Comparison of ENCODE assay signal across 16 cellular contexts in the genomic region with DNA sequence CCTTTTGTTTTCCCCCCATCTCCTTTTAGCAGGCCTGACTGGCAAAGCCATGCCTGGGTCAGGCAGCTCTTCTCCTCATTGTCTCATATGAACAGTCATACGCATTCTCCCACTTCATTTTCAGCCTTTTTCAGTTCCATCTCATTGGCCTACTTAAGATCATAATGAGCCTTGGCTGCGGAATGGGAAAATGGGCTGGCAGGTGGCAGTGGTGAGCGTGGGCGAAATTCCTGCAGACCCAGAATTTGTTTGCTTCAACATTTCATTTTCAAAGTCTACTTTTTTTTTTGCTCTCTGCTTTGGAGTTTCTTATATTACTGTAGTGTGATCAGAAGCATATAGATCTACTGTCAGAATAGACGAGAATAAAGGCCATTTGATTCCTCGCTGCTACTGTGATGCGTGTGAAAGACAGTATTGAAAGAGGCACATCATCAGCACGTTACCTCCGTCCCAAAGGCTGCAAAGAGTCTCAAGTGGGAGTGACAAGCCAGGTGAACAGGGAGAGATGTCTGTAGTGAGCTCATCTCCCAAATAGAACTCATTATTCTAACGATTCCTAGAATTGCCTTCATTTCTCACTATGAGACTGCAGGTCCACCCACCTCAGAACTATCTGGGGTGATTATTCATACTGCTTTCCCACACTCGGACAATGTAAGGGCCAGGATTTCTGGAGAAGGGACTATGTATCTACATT.
DNase-seq lines count a peak whose midpoint lies in the region; ATAC-seq, FAIRE-seq and TF ChIP-seq lines count a peak whose summit lies in the region.
"Had no signal": no experiment of that assay in that cellular context is flagged by ENCODE, and none has a peak within 500 bp of the region (broad histone marks: within the 10 kb centered on the region; RNA-seq: fewer than 3 reads in every experiment).

No MANE protein-coding gene starts in this region.

- H2AFZ ChIP-seq in K562 (ENCODE audit: low read depth, low read length) = no peak overlapping the region
- H2AFZ ChIP-seq: GM23248, PC-9 had no signal

- TF ChIP-seq CTCF in HEK293 (tag by site-specific recombination; IDR thresholded peaks at IDR 0.05) = 0 out of 2 replicates have a peak, but pooled peaks have one; percentile 9
- TF ChIP-seq CTCF in K562 (IDR thresholded peaks at IDR 0.05 in 2 of 3, conservative IDR thresholded peaks at IDR 0.05 in 1 of 3; ENCODE audit: insufficient read depth in 2 of 3, low read depth in 1 of 3, low read length in 3 of 3) = no peak
- TF ChIP-seq CTCF in coronary artery (IDR thresholded peaks at IDR 0.05) = no peak

- CTCF ChIA-PET in HEK293 (lab: Yijun Ruan, JAX) (no interaction called here), K562 (lab: Yijun Ruan, JAX; ENCODE audit: low intra/inter-chr PET ratio) (no interaction called here)

- H3K27ac ChIP-seq in HEK293 (ENCODE audit: extremely low read depth, low read depth, low read length) = no peak overlapping the region
- H3K27ac ChIP-seq in K562 (ENCODE audit: extremely low read depth, low read depth, low read length) = no peak overlapping the region
- no peak overlapping the region for H3K27ac ChIP-seq in coronary artery
- H3K27ac ChIP-seq: GM23248, PC-9 had no signal

- DNase-seq in Ammon's horn (ENCODE audit: low spot score) = peak; percentile 58
- no peak for DNase-seq in K562 (ENCODE audit: extremely low read depth in 1 of 4, low spot score in 3 of 4)
- DNase-seq in occipital lobe (lab: John Stamatoyannopoulos, UW) = peak; percentile 23
- no peak for DNase-seq in G401 (ENCODE audit: low spot score)
- DNase-seq in coronary artery (ENCODE audit: low spot score) = no peak
- no peak for DNase-seq in HCEC 1CT
- DNase-seq: DMS79 treated with DMSO at 0.1 percent for 48 hours, GM23248, KBM-7, MV-4-11, NCI-H1694 treated with DMSO at 0.1 percent for 48 hours, NCI-H2171 treated with DMSO at 0.1 percent for 48 hours, NCI-H510A treated with DMSO at 0.1 percent for 48 hours, NCI-H774, PC-9 had no signal

- no peak for TF ChIP-seq EP300 in K562 (IDR thresholded peaks at IDR 0.05; ENCODE audit: low read length)

- no peak for ATAC-seq in K562

- no peak for FAIRE-seq in K562 (lab: Jason Lieb, UNC)

- intact Hi-C loops in K562 (cut with micrococcal nuclease) = no loop called here

- H3K4me3 ChIP-seq in HEK293 (ENCODE audit: low read depth, low read length) (no peak overlapping the region), K562 (no peak overlapping the region), coronary artery (no peak overlapping the region)
- H3K4me3 ChIP-seq: GM23248, PC-9 had no signal

- BruUV-seq in K562 (replicated peaks; lab: Mats Ljungman, UMichigan) = no TSS peak

- no peaks in the 10 kb centered on the region for H3K79me2 ChIP-seq in K562 (ENCODE audit: control insufficient read depth, insufficient read depth, low read length)

- H3K4me2 ChIP-seq in K562 (ENCODE audit: insufficient read depth, low read length) = no peak overlapping the region
- H3K4me2 ChIP-seq: PC-9 had no signal

- H3K9ac ChIP-seq in K562 (ENCODE audit: insufficient read depth in 1 of 2, low read depth in 2 of 2, low read length in 2 of 2) = no peak overlapping the region
- H3K9ac ChIP-seq: GM23248 had no signal

- no peak for TF ChIP-seq RAD21 in K562 (CRISPR knock-in tag; conservative IDR thresholded peaks at IDR 0.05 in 1 of 2, IDR thresholded peaks at IDR 0.05 in 1 of 2)

- no peaks in the 10 kb centered on the region for H3K9me3 ChIP-seq in HEK293 (ENCODE audit: control insufficient read depth, insufficient read depth, low read depth, low read length)
- H3K9me3 ChIP-seq in K562 (replicated peaks; ENCODE audit: control insufficient read depth, insufficient read depth, low read depth, low read length) = no peaks in the 10 kb centered on the region

- peaks cover 15 to 16% of the 10 kb centered on the region in 2 experiments for H3K27me3 ChIP-seq in K562 (ENCODE audit: control insufficient read depth in 2 of 2, insufficient read depth in 2 of 2, low read length in 2 of 2)

- 3% methylated on average over 11 of the region's 11 CpGs for WGBS in K562 (ENCODE audit: insufficient coverage, low coverage, missing lambda C conversion rate)

- no peaks in the 10 kb centered on the region for H3K36me3 ChIP-seq in HEK293 (ENCODE audit: control insufficient read depth in 2 of 2, insufficient read depth in 1 of 2, low read length in 2 of 2)
- no peaks in the 10 kb centered on the region for H3K36me3 ChIP-seq in K562 (ENCODE audit: control insufficient read depth, insufficient read depth, low read length)

- TF ChIP-seq POLR2A in K562 (conservative IDR thresholded peaks at IDR 0.05) = no peak

- no peaks in the 10 kb centered on the region for H4K20me1 ChIP-seq in K562 (replicated peaks; ENCODE audit: control insufficient read depth, insufficient read depth, low read length)

- POLR2A ChIA-PET in HEK293 (lab: Yijun Ruan, JAX) (interaction anchor here (0.6 kb wide), 1 partner anchor 56 kb away, joined by 3 read pairs; no protein-coding TSS in a partner anchor), K562 (lab: Yijun Ruan, JAX) (no interaction called here)

- in situ Hi-C loops in K562 (cut with MboI) (no loop called here), G401 (cut with HindIII; ENCODE audit: low sequenced_read_pairs) (loop anchor here (25.0 kb wide), 1 partner anchor 162 kb away; no protein-coding TSS in a partner anchor)

- no peaks in the 10 kb centered on the region; the same call in 1 of the 2 replicates for H3K4me1 ChIP-seq in HEK293 (ENCODE audit: control insufficient read depth, insufficient read depth, low read length)
- no peaks in the 10 kb centered on the region for H3K4me1 ChIP-seq in K562 (replicated peaks in 1 of 2; ENCODE audit: control insufficient read depth in 2 of 2, insufficient read depth in 2 of 2, low read length in 2 of 2)

- H3K9me1 ChIP-seq in K562 (ENCODE audit: control insufficient read depth, insufficient read depth, low read length) = no peaks in the 10 kb centered on the region

TF ChIP-seq in HEK293, 187 proteins besides CTCF, POLR2A, EP300 and RAD21:
- TF ChIP-seq ZNF114 (tag by site-specific recombination; IDR thresholded peaks at IDR 0.05) (no peak), ZNF626 (tag by site-specific recombination; IDR thresholded peaks at IDR 0.05) (no peak), SP3 (tag by site-specific recombination; IDR thresholded peaks at IDR 0.05) (no peak), ZNF677 (tag by site-specific recombination; IDR thresholded peaks at IDR 0.05) (no peak), ZNF354C (tag by site-specific recombination; IDR thresholded peaks at IDR 0.05; ENCODE audit: borderline replicate concordance, low read depth) (no peak)

TF ChIP-seq in K562, 482 proteins besides CTCF, POLR2A, EP300 and RAD21:
- TF ChIP-seq, protein P1, sequence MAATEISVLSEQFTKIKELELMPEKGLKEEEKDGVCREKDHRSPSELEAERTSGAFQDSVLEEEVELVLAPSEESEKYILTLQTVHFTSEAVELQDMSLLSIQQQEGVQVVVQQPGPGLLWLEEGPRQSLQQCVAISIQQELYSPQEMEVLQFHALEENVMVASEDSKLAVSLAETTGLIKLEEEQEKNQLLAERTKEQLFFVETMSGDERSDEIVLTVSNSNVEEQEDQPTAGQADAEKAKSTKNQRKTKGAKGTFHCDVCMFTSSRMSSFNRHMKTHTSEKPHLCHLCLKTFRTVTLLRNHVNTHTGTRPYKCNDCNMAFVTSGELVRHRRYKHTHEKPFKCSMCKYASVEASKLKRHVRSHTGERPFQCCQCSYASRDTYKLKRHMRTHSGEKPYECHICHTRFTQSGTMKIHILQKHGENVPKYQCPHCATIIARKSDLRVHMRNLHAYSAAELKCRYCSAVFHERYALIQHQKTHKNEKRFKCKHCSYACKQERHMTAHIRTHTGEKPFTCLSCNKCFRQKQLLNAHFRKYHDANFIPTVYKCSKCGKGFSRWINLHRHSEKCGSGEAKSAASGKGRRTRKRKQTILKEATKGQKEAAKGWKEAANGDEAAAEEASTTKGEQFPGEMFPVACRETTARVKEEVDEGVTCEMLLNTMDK (IDR thresholded peaks at IDR 0.05; ENCODE audit: borderline replicate concordance, insufficient read depth, low read depth, low read length, poor library complexity, severe bottlenecking) = no peak
- peak; percentile 20; the same call in 1 of the 2 replicates for TF ChIP-seq EGR1 (conservative IDR thresholded peaks at IDR 0.05)

Comparison
In these comparisons a context has a peak if more than half of its experiments do, and no peak if none do; other contexts are left out.
1. DNase-seq: peak in Ammon's horn (single experiment) and occipital lobe (single experiment); none in K562 (0 of 4), G401 (single experiment), coronary artery (single experiment) and HCEC 1CT (single experiment).